Comparison of ENCODE assay signal across 11 cellular contexts in the genomic region with DNA sequence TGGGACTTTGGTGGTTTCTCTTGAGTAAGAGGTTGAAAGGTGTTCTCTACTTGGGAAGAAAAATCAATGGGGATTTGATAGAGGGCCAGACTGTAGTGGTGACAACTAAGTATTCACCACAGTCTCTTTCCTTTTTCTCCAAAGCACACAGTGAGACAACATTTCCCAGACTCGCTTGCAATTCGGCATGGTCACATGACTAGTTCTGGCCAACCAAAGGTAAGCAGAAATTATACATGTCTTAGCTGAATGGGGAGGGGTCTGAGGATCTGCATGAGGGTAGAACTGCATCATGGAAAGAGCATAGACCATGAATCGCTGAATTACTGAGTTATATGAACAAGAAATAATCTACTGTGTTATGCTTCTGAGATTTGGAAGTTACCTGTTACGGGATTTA.
"Had no signal": no experiment of that assay in that cellular context is flagged by ENCODE, and none has a peak within 500 bp of the region (broad histone marks: within the 10 kb centered on the region; RNA-seq: fewer than 3 reads in every experiment).

No MANE protein-coding gene starts in this region.

- H3K4me3 ChIP-seq: GM23248, GM23338, HAP-1 had no signal

- H3K4me1 ChIP-seq: HAP-1 had no signal

- DNase-seq: GM23248, GOT3, H7, H9, HCEC 1CT, HFFc6 had no signal

- H3K27ac ChIP-seq: GM23248 had no signal

- H3K4me3 Mint-ChIP-seq: GM23338, H9, HFFc6 had no signal

- ATAC-seq: GM23338, HCT116 had no signal

- H3K9me3 Mint-ChIP-seq: HFFc6 had no signal

- H2AFZ ChIP-seq: GM23248 had no signal

- H3K36me3 ChIP-seq: HAP-1 had no signal

- H3K9ac ChIP-seq: GM23248 had no signal

- H3K9me3 ChIP-seq: HAP-1 had no signal

- H3K4me1 Mint-ChIP-seq: GM23338, H9 had no signal

- FAIRE-seq: H1, H54 had no signal

- H3K4me2 ChIP-seq: GM23338 had no signal

- H3K27ac Mint-ChIP-seq: GM23338, H9, HFFc6 had no signal
